In the genomic region with DNA sequence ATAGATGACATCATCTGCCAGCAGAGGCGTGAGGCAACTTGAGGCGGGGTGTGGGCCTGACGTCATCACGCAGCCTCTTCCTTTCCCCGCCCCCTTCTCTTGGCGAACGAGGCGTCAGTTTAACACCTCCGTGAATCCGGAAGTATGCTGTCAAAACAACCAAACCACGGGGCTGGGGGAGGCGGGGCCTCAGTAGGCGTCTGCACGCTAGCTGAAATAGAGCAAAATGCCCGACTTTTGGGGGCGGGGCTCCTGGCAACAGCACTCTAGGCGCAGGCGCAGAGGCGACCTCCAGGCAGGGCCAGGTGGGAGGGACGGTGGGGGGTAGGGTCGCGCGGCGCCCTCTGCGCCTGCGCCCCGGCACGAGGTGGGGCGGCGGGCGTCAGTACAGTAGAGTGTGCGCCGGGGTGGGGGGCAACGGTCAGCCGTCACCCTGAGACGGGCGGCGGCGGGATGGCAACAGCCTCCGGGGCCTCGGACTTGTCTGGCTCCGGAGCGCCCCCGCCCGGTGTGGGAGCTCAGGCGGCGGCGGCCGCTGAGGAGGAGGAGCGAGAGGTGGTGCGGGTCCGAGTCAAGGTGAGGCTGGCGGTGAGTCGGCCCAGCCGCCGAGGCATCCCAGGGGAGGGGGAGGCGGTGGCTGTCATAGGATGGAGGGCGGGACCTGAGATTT, we compare ENCODE assay signal across 8 cellular contexts.
DNase-seq lines count a peak whose midpoint lies in the region; ATAC-seq and TF ChIP-seq lines count a peak whose summit lies in the region.

A gene with protein sequence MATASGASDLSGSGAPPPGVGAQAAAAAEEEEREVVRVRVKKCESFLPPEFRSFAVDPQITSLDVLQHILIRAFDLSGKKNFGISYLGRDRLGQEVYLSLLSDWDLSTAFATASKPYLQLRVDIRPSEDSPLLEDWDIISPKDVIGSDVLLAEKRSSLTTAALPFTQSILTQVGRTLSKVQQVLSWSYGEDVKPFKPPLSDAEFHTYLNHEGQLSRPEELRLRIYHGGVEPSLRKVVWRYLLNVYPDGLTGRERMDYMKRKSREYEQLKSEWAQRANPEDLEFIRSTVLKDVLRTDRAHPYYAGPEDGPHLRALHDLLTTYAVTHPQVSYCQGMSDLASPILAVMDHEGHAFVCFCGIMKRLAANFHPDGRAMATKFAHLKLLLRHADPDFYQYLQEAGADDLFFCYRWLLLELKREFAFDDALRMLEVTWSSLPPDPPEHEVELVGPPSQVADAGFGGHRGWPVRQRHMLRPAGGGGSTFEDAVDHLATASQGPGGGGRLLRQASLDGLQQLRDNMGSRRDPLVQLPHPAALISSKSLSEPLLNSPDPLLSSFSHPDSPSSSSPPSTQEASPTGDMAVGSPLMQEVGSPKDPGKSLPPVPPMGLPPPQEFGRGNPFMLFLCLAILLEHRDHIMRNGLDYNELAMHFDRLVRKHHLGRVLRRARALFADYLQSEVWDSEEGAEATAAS (plus strand): TSS at position 370 of the 670 bp plus-strand sequence. CDS start 84 bp downstream, at position 454.

- H3K4me3 ChIP-seq in AG09309 (ENCODE audit: control insufficient read depth, low read depth, low read length) = peak within 1 kb of the TSS; percentile 92

- DNase-seq in AG09309 (ENCODE audit: low read depth) = peak; percentile 81
- DNase-seq in NCI-H345 treated with DMSO at 0.1 percent for 48 hours (lab: John Stamatoyannopoulos, UW; ENCODE audit: unreplicated experiment) = peak; percentile 89
- DNase-seq in activated CD4-positive, CD25-positive, alpha-beta regulatory T cell treated with anti-CD3 and anti-CD28 coated beads, Interleukin-2, amount 50 U/mL, for 16 hours (ENCODE audit: low read depth, low spot score) = peak; percentile 94
- DNase-seq in cerebellar cortex (ENCODE audit: low spot score) = peak; percentile 98
- peak; percentile 96 for DNase-seq in iris pigment epithelial cell (ENCODE audit: low read depth)
- DNase-seq in stimulated activated CD4-positive, alpha-beta T cell treated with anti-CD3 and anti-CD28 coated beads, Interleukin-12 subunit alpha, Interleukin-12 subunit beta, amount 100 ng/mL, for 4 hours = peak; percentile 93

- in situ Hi-C loops in GM18951 (cut with MboI; ENCODE audit: low sequenced_read_pairs, unreplicated experiment) = no loop called here

- TF ChIP-seq CTCF in AG09309 (IDR thresholded peaks at IDR 0.05; ENCODE audit: control insufficient read depth, insufficient read depth, low read depth, low read length, missing control alignments) = peak; percentile 46

- peak; percentile 60 for TF ChIP-seq POLR2A in GM18951 (IDR thresholded peaks at IDR 0.05; ENCODE audit: extremely low read depth, insufficient read depth, insufficient read length)

- peak; percentile 82 for ATAC-seq in HG03280 (IDR thresholded peaks at IDR 0.05; ENCODE audit: unreplicated experiment)

Comparison
In these comparisons a context has a peak if more than half of its experiments do, and no peak if none do; other contexts are left out.
1. Peak in every context shown above with its lines: DNase-seq, ATAC-seq and H3K4me3 ChIP-seq.